10 cellular contexts compared by ENCODE assay signal in genomic region chr13:27952931-27953670, GRCh38. TPM values are rescaled to one million over a fixed set of nuclear protein-coding genes. Genes with fewer than 3 reads are reported as not detected.
A peak's percentile ranks its signal among the peaks of the same experiment; 100 is the strongest.
DNase-seq lines count a peak whose midpoint lies in the region; ATAC-seq, FAIRE-seq and TF ChIP-seq lines count a peak whose summit lies in the region.
"Had no signal": no experiment of that assay in that cellular context is flagged by ENCODE, and none has a peak within 500 bp of the region (broad histone marks: within the 10 kb centered on the region; RNA-seq: fewer than 3 reads in every experiment).

No MANE protein-coding gene starts in this region.

- H3K27me3 ChIP-seq in Karpas-422 (ENCODE audit: low read length) (no peaks in the 10 kb centered on the region), pancreas (no peaks in the 10 kb centered on the region), WERI-Rb-1 (ENCODE audit: insufficient read depth, low read depth, severe bottlenecking) (peaks cover 95% of the 10 kb centered on the region)

- no peaks in the 10 kb centered on the region for H3K36me3 ChIP-seq in Karpas-422 (ENCODE audit: insufficient read depth, low read length)
- H3K36me3 ChIP-seq in pancreas = no peaks in the 10 kb centered on the region
- no peaks in the 10 kb centered on the region for H3K36me3 ChIP-seq in WERI-Rb-1

- DNase-seq in Karpas-422 (no peak), epithelial cell of proximal tubule (ENCODE audit: low read depth) (no peak), pancreas (peak; percentile 73 to 86 (median 78)), NCI-H146 (lab: John Stamatoyannopoulos, UW) (no peak), WERI-Rb-1 (no peak)
- no peak for DNase-seq in stimulated activated CD4-positive, alpha-beta T cell treated with anti-CD3 and anti-CD28 coated beads, Interleukin-12 subunit alpha, Interleukin-12 subunit beta, amount 100 ng/mL, for 4 hours

- H3K4me3 ChIP-seq in GM12875 (ENCODE audit: low read depth, low read length) = peak overlapping the region; percentile 32
- H3K4me3 ChIP-seq in Karpas-422 (ENCODE audit: low read length) = peak overlapping the region; percentile 56
- H3K4me3 ChIP-seq in epithelial cell of proximal tubule (ENCODE audit: low read depth, low read length) = peak overlapping the region; percentile 52
- H3K4me3 ChIP-seq in pancreas = peak overlapping the region; percentile 35 to 62 (median 49)
- H3K4me3 ChIP-seq in WERI-Rb-1 (ENCODE audit: low read depth, low read length) = no peak overlapping the region

- peak overlapping the region; percentile 67 for H2AFZ ChIP-seq in Karpas-422 (ENCODE audit: low read length)

- H3K4me2 ChIP-seq in Karpas-422 (ENCODE audit: low read depth, low read length, poor library complexity, severe bottlenecking) = peak overlapping the region; percentile 72

- TF ChIP-seq CTCF in GM12875 (IDR thresholded peaks at IDR 0.05; ENCODE audit: borderline replicate concordance, insufficient read depth, low read depth, low read length) = no peak
- no peak for TF ChIP-seq CTCF in epithelial cell of proximal tubule (conservative IDR thresholded peaks at IDR 0.05; ENCODE audit: low read depth, low read length)
- no peak for TF ChIP-seq CTCF in pancreas (IDR thresholded peaks at IDR 0.05)
- no peak for TF ChIP-seq CTCF in WERI-Rb-1 (IDR thresholded peaks at IDR 0.05; ENCODE audit: low read depth, low read length)

- H3K9me2 ChIP-seq in Karpas-422 (replicated peaks; ENCODE audit: insufficient read depth, low read length) = no peaks in the 10 kb centered on the region

- ATAC-seq in pancreas (peak; percentile 67 to 79 (median 76)), GM21526 (IDR thresholded peaks at IDR 0.05; ENCODE audit: low FRiP score, unreplicated experiment) (no peak)

- H3K79me2 ChIP-seq in Karpas-422 (ENCODE audit: low read length) = no peaks in the 10 kb centered on the region

- H3K9me3 ChIP-seq in Karpas-422 (ENCODE audit: low read length) (no peaks in the 10 kb centered on the region), pancreas (no peaks in the 10 kb centered on the region), WERI-Rb-1 (ENCODE audit: severe bottlenecking) (peaks cover 28% of the 10 kb centered on the region)

- no peak for FAIRE-seq in pancreas (lab: Jason Lieb, UNC)

- H3K4me1 ChIP-seq in Karpas-422 (ENCODE audit: low read length) = peaks cover 8% of the 10 kb centered on the region
- peaks cover 12 to 17% (median 16%) of the 10 kb centered on the region in 3 donors for H3K4me1 ChIP-seq in pancreas

- no peak overlapping the region for H3K27ac ChIP-seq in Karpas-422 (ENCODE audit: low read length)
- peak overlapping the region; percentile 94 to 100 (median 98) for H3K27ac ChIP-seq in pancreas
- H3K27ac ChIP-seq in WERI-Rb-1 = no peak overlapping the region

- 3% methylated on average over 27 of the region's 27 CpGs for WGBS in pancreas, 2 donors

- H4K20me1 ChIP-seq in Karpas-422 (ENCODE audit: insufficient read depth, low read depth, low read length) = no peaks in the 10 kb centered on the region

- H3K9ac ChIP-seq in Karpas-422 (ENCODE audit: low read length) = peak overlapping the region; percentile 53; the same call in 1 of the 2 replicates

- intact Hi-C loops in pancreas (cut with DNase I) = loop anchor here in 1 of 3 donors (10.0 kb wide), 1 partner anchor 118 kb away; no protein-coding TSS in a partner anchor

RNA-seq across cellular contexts. Expression of gene CDX2, which starts 16.0 kb away (rescaled TPM):
- not detected in 2 replicates for total RNA-seq in Karpas-422 (2014; rRNA removed; shearing (Covaris generic); ENCODE audit: low replicate concordance)
- total RNA-seq in epithelial cell of proximal tubule (not detected in 2 replicates), pancreas (1 to 10 TPM; 2.8 to 6.0 (median 4.8) TPM)
- 1 to 10 TPM; 3.5 to 6.9 TPM for polyA plus RNA-seq in pancreas
- total RNA-seq: glomerular endothelial cell, HT1080 had no signal

RNA-seq across cellular contexts. Expression of gene PDX1, which starts 33.3 kb away (rescaled TPM):
- total RNA-seq in Karpas-422 (2014; rRNA removed; shearing (Covaris generic); ENCODE audit: low replicate concordance) = not detected in 2 replicates
- not detected in 2 replicates for total RNA-seq in epithelial cell of proximal tubule
- 10 to 100 TPM in 5 of 6 donors, 1 to 10 TPM in 1; 8.0 to 17.1 (median 12.3) TPM for total RNA-seq in pancreas
- 10 to 100 TPM; 15.7 to 26.1 TPM for polyA plus RNA-seq in pancreas
- total RNA-seq: glomerular endothelial cell, HT1080 had no signal

RNA-seq across cellular contexts. Expression of gene URAD, which starts 35.4 kb away (rescaled TPM):
- total RNA-seq in Karpas-422 (2014; rRNA removed; shearing (Covaris generic); ENCODE audit: low replicate concordance) = not detected in 2 replicates
- not detected in 2 replicates for total RNA-seq in epithelial cell of proximal tubule
- total RNA-seq in pancreas = not detected
- polyA plus RNA-seq in pancreas = under 1 TPM in 1 of 2 donors, not detected in 1; 0.31 TPM
- total RNA-seq: glomerular endothelial cell, HT1080 had no signal

Comparison
In these comparisons a context has a peak if more than half of its experiments do, and no peak if none do; other contexts are left out.
1. DNase-seq: peak in pancreas (6 of 6); none in Karpas-422 (single experiment), epithelial cell of proximal tubule (single experiment), NCI-H146 (single experiment), stimulated activated CD4-positive, alpha-beta T cell treated with anti-CD3 and anti-CD28 coated beads, Interleukin-12 subunit alpha, Interleukin-12 subunit beta, amount 100 ng/mL, for 4 hours (single experiment) and WERI-Rb-1 (single experiment).
2. H3K27ac ChIP-seq: peak in pancreas (4 of 4); none in Karpas-422 (single experiment) and WERI-Rb-1 (single experiment).